ENCODE assay signal across 8 cellular contexts in the genomic region with DNA sequence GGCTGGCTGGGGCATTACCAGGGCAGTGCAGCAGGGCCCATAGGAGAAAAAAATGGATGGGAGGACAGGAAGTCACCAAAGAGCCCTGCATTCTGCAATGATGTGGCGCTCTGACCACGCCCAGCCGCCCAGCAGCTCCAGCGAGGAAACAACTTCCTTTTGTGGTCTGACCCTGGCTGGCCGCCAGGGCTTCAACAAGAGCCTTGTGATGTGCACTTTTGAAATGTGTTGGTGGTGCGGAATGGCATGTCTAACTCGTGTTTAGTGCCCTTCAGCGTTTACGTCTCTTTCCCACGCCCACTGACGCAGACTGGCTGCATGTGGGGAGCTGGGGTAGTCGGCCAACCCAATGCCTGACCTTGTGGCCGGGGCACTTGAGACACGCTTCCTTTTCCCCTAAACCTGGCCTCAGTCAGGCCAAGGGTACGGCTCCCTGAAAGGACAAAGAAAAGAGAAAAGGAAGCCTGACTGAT.
DNase-seq lines count a peak whose midpoint lies in the region; ATAC-seq and TF ChIP-seq lines count a peak whose summit lies in the region.

No MANE protein-coding gene starts in this region.

- 6% methylated on average over 15 of the region's 15 CpGs for WGBS in upper lobe of left lung, 2 donors

- no peak for TF ChIP-seq POLR2A in Peyer's patch (IDR thresholded peaks at IDR 0.05)
- peak in 1 of 4 donors; percentile 64 for TF ChIP-seq POLR2A in upper lobe of left lung (IDR thresholded peaks at IDR 0.05)

- H3K4me1 ChIP-seq in Peyer's patch (peaks cover 0 to 21% (median 5%) of the 10 kb centered on the region in 4 donors), upper lobe of left lung (peaks cover 7 to 15% (median 13%) of the 10 kb centered on the region in 4 donors)

- no peaks in the 10 kb centered on the region for H3K27me3 ChIP-seq in Peyer's patch
- H3K27me3 ChIP-seq in upper lobe of left lung, result no peaks in the 10 kb centered on the region

- H3K36me3 ChIP-seq in Peyer's patch, result no peaks in the 10 kb centered on the region
- H3K36me3 ChIP-seq in upper lobe of left lung, result no peaks in the 10 kb centered on the region

- intact Hi-C loops in posterior cingulate gyrus (cut with DNase I), result no loop called here

- DNase-seq in AG08396 (ENCODE audit: low spot score) (peak; percentile 46), Peyer's patch (peak; percentile 81 to 95 (median 88)), foreskin fibroblast (peak; percentile 93 to 95), posterior cingulate gyrus (peak; percentile 39 to 95 (median 68)), upper lobe of left lung (peak; percentile 91 to 97)
- peak; percentile 66 to 73 for DNase-seq in activated T-helper 1 cell treated with anti-CD3 and anti-CD28 coated beads, Interleukin-2, amount 50 U/mL, for 16 hours (ENCODE audit: low read depth in 1 of 2, low spot score in 1 of 2)

- H3K4me3 ChIP-seq in Peyer's patch, result peak overlapping the region in 1 of 4 donors; percentile 24
- H3K4me3 ChIP-seq in foreskin fibroblast (ENCODE audit: low read depth in 1 of 2, low read length in 2 of 2), result no peak overlapping the region
- H3K4me3 ChIP-seq in upper lobe of left lung, result peak overlapping the region in 1 of 4 donors; percentile 18

- H3K27ac ChIP-seq in Peyer's patch (peak overlapping the region; percentile 25 to 67 (median 44)), upper lobe of left lung (peak overlapping the region; percentile 42 to 73 (median 66))

- H3K9me3 ChIP-seq in Peyer's patch, result no peaks in the 10 kb centered on the region
- H3K9me3 ChIP-seq in upper lobe of left lung, result no peaks in the 10 kb centered on the region

- ATAC-seq in GM19043 (IDR thresholded peaks at IDR 0.05; ENCODE audit: low read depth, unreplicated experiment), result peak; percentile 84
- peak; percentile 93 for ATAC-seq in HG03342 (IDR thresholded peaks at IDR 0.05; ENCODE audit: unreplicated experiment)
- ATAC-seq in upper lobe of left lung (ENCODE audit: low FRiP score in 2 of 2), result peak; percentile 92 to 93

- TF ChIP-seq CTCF in Peyer's patch (IDR thresholded peaks at IDR 0.05) (peak in 2 of 6 experiments; percentile 34 to 36), foreskin fibroblast (IDR thresholded peaks at IDR 0.05; ENCODE audit: low read depth, low read length) (no peak), upper lobe of left lung (IDR thresholded peaks at IDR 0.05) (peak in 2 of 6 experiments; percentile 46 to 59)

- TF ChIP-seq EP300 in upper lobe of left lung (IDR thresholded peaks at IDR 0.05), result peak in 3 of 4 donors; percentile 70 to 99 (median 91)
